14 cellular contexts compared by ENCODE assay signal in the genomic region with DNA sequence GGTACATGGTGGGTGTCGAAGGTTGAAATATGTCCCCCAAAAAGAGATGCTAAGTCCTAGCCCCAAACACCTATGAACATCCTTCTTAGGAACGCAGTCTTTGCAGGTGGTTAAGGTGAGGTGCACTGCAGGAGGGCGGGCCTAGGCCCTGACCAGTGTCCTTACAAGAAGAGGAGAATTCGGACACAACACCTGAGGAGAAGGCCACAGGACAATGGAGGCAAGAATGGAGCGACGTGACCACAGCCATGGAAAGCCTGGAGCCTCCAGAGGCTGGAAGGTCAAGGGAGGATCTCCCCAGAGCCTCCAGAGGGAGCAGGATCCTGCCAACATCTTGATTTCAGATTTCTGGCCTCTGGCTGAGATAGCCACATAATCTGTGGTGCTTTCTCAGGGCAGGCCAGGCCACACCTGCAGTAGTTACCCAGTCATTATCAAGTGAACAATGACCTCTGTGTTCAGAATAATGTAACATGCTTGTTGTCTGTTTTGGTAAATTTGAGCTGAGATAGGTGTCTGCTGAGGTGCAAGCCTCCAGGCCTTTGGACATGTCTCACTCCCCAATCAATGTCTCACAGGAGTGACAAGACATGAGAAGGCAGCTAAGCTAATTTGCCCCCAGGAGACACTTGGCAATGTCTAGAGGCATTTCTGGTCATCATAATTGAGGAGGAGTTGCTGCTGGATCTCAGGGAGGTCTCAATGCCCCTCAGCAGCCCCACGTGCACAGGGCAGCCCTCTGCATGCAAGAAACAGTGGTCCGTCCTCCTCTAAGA.
DNase-seq lines count a peak whose midpoint lies in the region; TF ChIP-seq lines count a peak whose summit lies in the region.
"Had no signal": no experiment of that assay in that cellular context is flagged by ENCODE, and none has a peak within 500 bp of the region (broad histone marks: within the 10 kb centered on the region; RNA-seq: fewer than 3 reads in every experiment).

No MANE protein-coding gene starts in this region.

- H3K27ac ChIP-seq in smooth muscle cell (ENCODE audit: low read depth): no peak overlapping the region

- no peak for TF ChIP-seq CTCF in smooth muscle cell (IDR thresholded peaks at IDR 0.05; ENCODE audit: borderline replicate concordance, insufficient read depth, poor library complexity, severe bottlenecking)

- no peak overlapping the region for H3K4me3 Mint-ChIP-seq in activated T-helper 2 cell treated with anti-CD3 and anti-CD28 coated beads, Interferon-gamma antibody, Interleukin-2, Interleukin-4, amounts not matched to agents 10 μg/mL and 5 μg/mL and 100 μg/mL, durations not matched to agents 14 hours and 24 hours and 36 hours (ENCODE audit: low read depth)

- no peaks in the 10 kb centered on the region for H3K9me3 ChIP-seq in smooth muscle cell (replicated peaks; ENCODE audit: low read depth)
- H3K9me3 ChIP-seq: Caco-2, HAP-1, MG63 had no signal

- no peaks in the 10 kb centered on the region for H3K27me3 Mint-ChIP-seq in activated T-helper 2 cell treated with anti-CD3 and anti-CD28 coated beads, Interferon-gamma antibody, Interleukin-2, Interleukin-4, amounts not matched to agents 10 μg/mL and 5 μg/mL and 100 μg/mL, durations not matched to agents 14 hours and 24 hours and 36 hours (ENCODE audit: low read depth)

- H3K9me3 Mint-ChIP-seq in activated T-helper 2 cell treated with anti-CD3 and anti-CD28 coated beads, Interferon-gamma antibody, Interleukin-2, Interleukin-4, amounts not matched to agents 10 μg/mL and 5 μg/mL and 100 μg/mL, durations not matched to agents 14 hours and 24 hours and 36 hours: no peaks in the 10 kb centered on the region

- H3K27me3 ChIP-seq in smooth muscle cell (ENCODE audit: low read depth): peaks cover 2% of the 10 kb centered on the region

- H3K9ac ChIP-seq in smooth muscle cell (ENCODE audit: low read depth): no peak overlapping the region

- no peak overlapping the region for H2AFZ ChIP-seq in smooth muscle cell (ENCODE audit: low read depth)

- no peaks in the 10 kb centered on the region for H3K4me1 ChIP-seq in smooth muscle cell (ENCODE audit: low read depth)
- H3K4me1 ChIP-seq: Caco-2, HAP-1 had no signal

- no peaks in the 10 kb centered on the region for H3K36me3 ChIP-seq in smooth muscle cell (ENCODE audit: low read depth)
- H3K36me3 ChIP-seq: HAP-1, MG63 had no signal

- H3K27ac Mint-ChIP-seq in activated T-helper 2 cell treated with anti-CD3 and anti-CD28 coated beads, Interferon-gamma antibody, Interleukin-2, Interleukin-4, amounts not matched to agents 10 μg/mL and 5 μg/mL and 100 μg/mL, durations not matched to agents 14 hours and 24 hours and 36 hours: no peak overlapping the region

- no peaks in the 10 kb centered on the region for H3K79me2 ChIP-seq in smooth muscle cell (ENCODE audit: low read depth)

- no peaks in the 10 kb centered on the region for H3K36me3 Mint-ChIP-seq in activated T-helper 2 cell treated with anti-CD3 and anti-CD28 coated beads, Interferon-gamma antibody, Interleukin-2, Interleukin-4, amounts not matched to agents 10 μg/mL and 5 μg/mL and 100 μg/mL, durations not matched to agents 14 hours and 24 hours and 36 hours (ENCODE audit: low read depth)

- intact Hi-C loops in activated T-helper 2 cell treated with anti-CD3 and anti-CD28 coated beads, Interferon-gamma antibody, Interleukin-2, Interleukin-4, amounts not matched to agents 10 μg/mL and 5 μg/mL and 100 μg/mL, durations not matched to agents 14 hours and 24 hours and 36 hours (cut with micrococcal nuclease): no loop called here

- no peak overlapping the region for H3K4me3 ChIP-seq in smooth muscle cell
- H3K4me3 ChIP-seq: HAP-1, MG63 had no signal

- WGBS in smooth muscle cell (ENCODE audit: low lambda C conversion rate): 89% methylated on average over 8 of the region's 8 CpGs

- H3K4me1 Mint-ChIP-seq in activated T-helper 2 cell treated with anti-CD3 and anti-CD28 coated beads, Interferon-gamma antibody, Interleukin-2, Interleukin-4, amounts not matched to agents 10 μg/mL and 5 μg/mL and 100 μg/mL, durations not matched to agents 14 hours and 24 hours and 36 hours (ENCODE audit: low read depth): no peaks in the 10 kb centered on the region

- no peaks in the 10 kb centered on the region for H3F3A ChIP-seq in smooth muscle cell (ENCODE audit: low read depth)

- DNase-seq in GM03348 (ENCODE audit: low spot score): peak; percentile 1
- peak; percentile 6 for DNase-seq in activated T-helper 2 cell treated with anti-CD3 and anti-CD28 coated beads, Interferon-gamma antibody, Interleukin-2, Interleukin-4, amounts not matched to agents 10 μg/mL and 5 μg/mL and 100 μg/mL, durations not matched to agents 14 hours and 24 hours and 36 hours (ENCODE audit: low spot score)
- peak; percentile 35 for DNase-seq in mesenteric fat pad (ENCODE audit: low spot score)
- DNase-seq in stimulated activated CD8-positive, alpha-beta memory T cell treated with anti-CD3 and anti-CD28 coated beads, Interleukin-4, amount 100 ng/mL, for 48 hours: peak; percentile 10
- no peak for DNase-seq in 8988T
- DNase-seq in NCI-H82 (lab: John Stamatoyannopoulos, UW): no peak
- no peak for DNase-seq in smooth muscle cell (lab: John Stamatoyannopoulos, UW; ENCODE audit: unreplicated experiment)
- DNase-seq: AML-193, Caco-2, MG63, NCI-H1105, NCI-H1694 treated with DMSO at 0.1 percent for 48 hours, NCI-H345 had no signal

- H4K20me1 ChIP-seq in smooth muscle cell (ENCODE audit: low read depth): no peaks in the 10 kb centered on the region

- no peak overlapping the region for H3K4me2 ChIP-seq in smooth muscle cell

Comparison
In these comparisons a context has a peak if more than half of its experiments do, and no peak if none do; other contexts are left out.
1. DNase-seq: peak in GM03348 (single experiment), activated T-helper 2 cell treated with anti-CD3 and anti-CD28 coated beads, Interferon-gamma antibody, Interleukin-2, Interleukin-4, amounts not matched to agents 10 μg/mL and 5 μg/mL and 100 μg/mL, durations not matched to agents 14 hours and 24 hours and 36 hours (single experiment), mesenteric fat pad (single experiment) and stimulated activated CD8-positive, alpha-beta memory T cell treated with anti-CD3 and anti-CD28 coated beads, Interleukin-4, amount 100 ng/mL, for 48 hours (single experiment); none in 8988T (single experiment), NCI-H82 (single experiment) and smooth muscle cell (single experiment).